ENCODE assay signal across 18 cellular contexts in the genomic region with DNA sequence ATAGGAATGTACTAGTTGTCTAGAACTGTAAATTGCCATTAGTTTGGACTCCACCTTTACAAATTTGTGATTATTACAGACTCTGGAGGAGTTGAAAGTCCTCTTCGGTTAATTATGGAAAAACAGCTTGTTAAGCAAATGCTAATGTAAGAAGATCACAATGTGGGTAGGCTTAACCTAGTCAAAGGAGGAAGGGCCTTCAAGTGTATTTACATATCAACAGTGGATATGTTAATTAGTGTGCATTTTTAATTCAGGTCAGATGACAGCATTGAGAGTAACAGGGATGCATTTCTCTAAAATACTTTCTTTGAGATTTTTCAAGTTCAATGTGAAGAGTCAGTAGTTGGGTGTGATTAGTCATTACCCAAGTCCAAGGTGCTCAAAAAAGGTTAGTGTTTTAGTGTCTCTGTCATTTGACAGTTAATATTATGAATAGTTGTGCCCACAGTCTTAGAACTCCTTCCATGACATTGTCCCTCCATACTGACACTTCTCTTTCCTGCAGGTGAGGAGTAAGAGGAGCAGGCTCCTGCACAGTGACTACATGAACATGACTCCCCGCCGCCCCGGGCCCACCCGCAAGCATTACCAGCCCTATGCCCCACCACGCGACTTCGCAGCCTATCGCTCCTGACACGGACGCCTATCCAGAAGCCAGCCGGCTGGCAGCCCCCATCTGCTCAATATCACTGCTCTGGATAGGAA. TPM values are rescaled to one million over a fixed set of nuclear protein-coding genes. Genes with fewer than 3 reads are reported as not detected.
DNase-seq lines count a peak whose midpoint lies in the region; ATAC-seq and TF ChIP-seq lines count a peak whose summit lies in the region.
"Had no signal": no experiment of that assay in that cellular context is flagged by ENCODE, and none has a peak within 500 bp of the region (broad histone marks: within the 10 kb centered on the region; RNA-seq: fewer than 3 reads in every experiment).

No MANE protein-coding gene starts in this region.

- POLR2A ChIA-PET in HEK293T (lab: Yijun Ruan, JAX) = no interaction called here

- H3K4me1 Mint-ChIP-seq in activated naive CD4-positive, alpha-beta T cell treated with anti-CD3 and anti-CD28 coated beads, Interleukin-2, amount 10 ng/mL, durations not matched to agents 7 days and 5 days = peaks cover 98% of the 10 kb centered on the region
- H3K4me1 Mint-ChIP-seq in activated naive CD8-positive, alpha-beta T cell treated with anti-CD3 and anti-CD28 coated beads for 36 hours = peaks cover 100% of the 10 kb centered on the region

- no peak overlapping the region for H3K4me3 Mint-ChIP-seq in activated naive CD4-positive, alpha-beta T cell treated with anti-CD3 and anti-CD28 coated beads, Interleukin-2, amount 10 ng/mL, durations not matched to agents 7 days and 5 days
- peak overlapping the region; percentile 59 for H3K4me3 Mint-ChIP-seq in activated naive CD8-positive, alpha-beta T cell treated with anti-CD3 and anti-CD28 coated beads for 36 hours

- no peak for DNase-seq in activated naive CD4-positive, alpha-beta T cell treated with anti-CD3 and anti-CD28 coated beads, Interleukin-2, amount 10 ng/mL, durations not matched to agents 7 days and 5 days
- no peak for DNase-seq in activated naive CD4-positive, alpha-beta T cell treated with Interleukin-2 at 50 U/mL for 16 hours
- peak; percentile 3 to 14 for DNase-seq in NCI-H526 (lab: John Stamatoyannopoulos, UW)
- DNase-seq in activated naive CD8-positive, alpha-beta T cell treated with anti-CD3 and anti-CD28 coated beads for 36 hours = peak; percentile 48
- DNase-seq in stimulated activated naive CD8-positive, alpha-beta T cell treated with anti-CD3 and anti-CD28 coated beads, Interleukin-15, Interleukin-2, amounts not matched to agents 100 U/mL and 50 U/mL, for 24 hours = no peak
- no peak for DNase-seq in HEK293T (ENCODE audit: extremely low spot score)
- no peak for DNase-seq in sciatic nerve (ENCODE audit: low spot score)
- no peak for DNase-seq in NCI-H1105 (lab: John Stamatoyannopoulos, UW)
- DNase-seq: activated CD8-positive, alpha-beta memory T cell treated with anti-CD3 and anti-CD28 coated beads, Interleukin-2, amount 50 U/mL, for 48 hours; amniotic stem cell; Kasumi-1; NCI-H1092 treated with DMSO at 0.1 percent for 48 hours; NCI-H2107; NCI-H524; occipital lobe; SW 1271; uterus had no signal

- peak; percentile 53 for ATAC-seq in stimulated activated naive CD8-positive, alpha-beta T cell treated with anti-CD3 and anti-CD28 coated beads, Interleukin-15, Interleukin-2, amounts not matched to agents 100 U/mL and 50 U/mL, for 24 hours
- no peak for ATAC-seq in sciatic nerve
- ATAC-seq: right cardiac atrium had no signal

- intact Hi-C loops in sciatic nerve (cut with DNase I) = no loop called here

- CTCF ChIA-PET in activated naive CD4-positive, alpha-beta T cell treated with anti-CD3 and anti-CD28 coated beads, Interleukin-2, amount 10 ng/mL, durations not matched to agents 7 days and 5 days (lab: Charles Lee) = interaction anchor here (0.9 to 1.4 kb wide), 3 partner anchors 10 to 138 kb away, joined by 4 to 6 read pairs (median 6); no protein-coding TSS in a partner anchor
- CTCF ChIA-PET in HEK293T (lab: Yijun Ruan, JAX) = no interaction called here

- H3K27ac Mint-ChIP-seq in activated naive CD4-positive, alpha-beta T cell treated with anti-CD3 and anti-CD28 coated beads, Interleukin-2, amount 10 ng/mL, durations not matched to agents 7 days and 5 days = peak overlapping the region; percentile 80
- peak overlapping the region; percentile 100 for H3K27ac Mint-ChIP-seq in activated naive CD8-positive, alpha-beta T cell treated with anti-CD3 and anti-CD28 coated beads for 36 hours

- peaks cover 96% of the 10 kb centered on the region for H3K36me3 Mint-ChIP-seq in activated naive CD4-positive, alpha-beta T cell treated with anti-CD3 and anti-CD28 coated beads, Interleukin-2, amount 10 ng/mL, durations not matched to agents 7 days and 5 days
- peaks cover 87% of the 10 kb centered on the region for H3K36me3 Mint-ChIP-seq in activated naive CD8-positive, alpha-beta T cell treated with anti-CD3 and anti-CD28 coated beads for 36 hours

- no peaks in the 10 kb centered on the region for H3K27me3 Mint-ChIP-seq in activated naive CD4-positive, alpha-beta T cell treated with anti-CD3 and anti-CD28 coated beads, Interleukin-2, amount 10 ng/mL, durations not matched to agents 7 days and 5 days
- no peaks in the 10 kb centered on the region for H3K27me3 Mint-ChIP-seq in activated naive CD8-positive, alpha-beta T cell treated with anti-CD3 and anti-CD28 coated beads for 36 hours

- peaks cover 2% of the 10 kb centered on the region for H3K9me3 Mint-ChIP-seq in activated naive CD4-positive, alpha-beta T cell treated with anti-CD3 and anti-CD28 coated beads, Interleukin-2, amount 10 ng/mL, durations not matched to agents 7 days and 5 days
- H3K9me3 Mint-ChIP-seq in activated naive CD8-positive, alpha-beta T cell treated with anti-CD3 and anti-CD28 coated beads for 36 hours = peaks cover 11% of the 10 kb centered on the region

TF ChIP-seq in HEK293T, 16 proteins besides CTCF, POLR2A, EP300 and RAD21:
- no peak for TF ChIP-seq FOXA1 (IDR thresholded peaks at IDR 0.05)

RNA-seq across cellular contexts. Expression of a gene that starts 28.0 kb away (rescaled TPM):
- 10 to 100 TPM; 84.0 to 88.8 TPM for total RNA-seq in activated naive CD8-positive, alpha-beta T cell treated with anti-CD3 and anti-CD28 coated beads for 36 hours
- total RNA-seq in sciatic nerve = 3.4 TPM

Comparison
In these comparisons a context has a peak if more than half of its experiments do, and no peak if none do; other contexts are left out.
1. DNase-seq: peak in NCI-H526 (2 of 2) and activated naive CD8-positive, alpha-beta T cell treated with anti-CD3 and anti-CD28 coated beads for 36 hours (single experiment); none in activated naive CD4-positive, alpha-beta T cell treated with anti-CD3 and anti-CD28 coated beads, Interleukin-2, amount 10 ng/mL, durations not matched to agents 7 days and 5 days (single experiment), activated naive CD4-positive, alpha-beta T cell treated with Interleukin-2 at 50 U/mL for 16 hours (single experiment), stimulated activated naive CD8-positive, alpha-beta T cell treated with anti-CD3 and anti-CD28 coated beads, Interleukin-15, Interleukin-2, amounts not matched to agents 100 U/mL and 50 U/mL, for 24 hours (single experiment), HEK293T (single experiment), sciatic nerve (single experiment) and NCI-H1105 (single experiment).
2. RNA of a gene that starts 28.0 kb away (total RNA-seq): 84.0 to 88.8 TPM in activated naive CD8-positive, alpha-beta T cell treated with anti-CD3 and anti-CD28 coated beads for 36 hours; 3.4 TPM in sciatic nerve (single experiment); every median in the first group is over 10 times any median in the second.